In the genomic region with DNA sequence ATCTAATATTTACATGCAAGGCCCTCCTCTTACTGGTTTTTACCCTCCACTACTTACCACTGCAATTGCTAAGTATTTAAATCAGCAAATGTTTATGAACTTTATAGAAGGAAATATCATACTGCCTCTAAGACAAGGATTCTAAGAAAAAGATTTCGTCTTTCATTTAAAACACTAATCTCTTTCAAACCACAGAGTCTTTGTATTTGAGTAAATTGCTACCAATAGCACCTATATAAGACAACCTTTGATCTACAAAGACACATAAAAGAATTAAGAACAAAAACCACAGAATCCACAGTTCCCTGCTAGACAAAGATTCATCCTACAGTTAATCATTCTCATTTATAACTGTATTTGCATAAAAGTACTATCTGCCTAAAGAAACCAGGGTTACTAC, we compare ENCODE assay signal across 11 cellular contexts. TPM values are rescaled to one million over a fixed set of nuclear protein-coding genes. Genes with fewer than 3 reads are reported as not detected.
DNase-seq lines count a peak whose midpoint lies in the region; ATAC-seq, FAIRE-seq and TF ChIP-seq lines count a peak whose summit lies in the region.
"Had no signal": no experiment of that assay in that cellular context is flagged by ENCODE, and none has a peak within 500 bp of the region (broad histone marks: within the 10 kb centered on the region; RNA-seq: fewer than 3 reads in every experiment).

No MANE protein-coding gene starts in this region.

- no TSS peak for BruUV-seq in endothelial cell of umbilical vein (replicated peaks; lab: Mats Ljungman, UMichigan)

- peak overlapping the region; percentile 46 for H3K4me3 Mint-ChIP-seq in activated CD4-positive, alpha-beta T cell treated with anti-CD3 and anti-CD28 coated beads, Interleukin-2, amount 10 ng/mL, durations not matched to agents 7 days and 5 days
- H3K4me3 Mint-ChIP-seq in WTC11, result no peak overlapping the region

- no peaks in the 10 kb centered on the region for H3K9me3 ChIP-seq in endothelial cell of umbilical vein (replicated peaks; ENCODE audit: control insufficient read depth, insufficient read depth, low read length)

- no peak for ATAC-seq in WTC11
- ATAC-seq: HepG2 had no signal

- H3K27ac Mint-ChIP-seq in activated CD4-positive, alpha-beta T cell treated with anti-CD3 and anti-CD28 coated beads, Interleukin-2, amount 10 ng/mL, durations not matched to agents 7 days and 5 days, result peak overlapping the region; percentile 73
- H3K27ac Mint-ChIP-seq in WTC11, result no peak overlapping the region

- no peak overlapping the region for H2AFZ ChIP-seq in endothelial cell of umbilical vein (ENCODE audit: low read depth, low read length)
- H2AFZ ChIP-seq: GM23248 had no signal

- H3K4me2 ChIP-seq in endothelial cell of umbilical vein (ENCODE audit: insufficient read depth, low read length), result peak overlapping the region; percentile 72

- DNase-seq in activated CD4-positive, alpha-beta T cell treated with anti-CD3 and anti-CD28 coated beads, Interleukin-2, amount 10 ng/mL, durations not matched to agents 7 days and 5 days, result no peak
- DNase-seq in activated CD4-positive, alpha-beta T cell treated with anti-CD3 and anti-CD28 coated beads for 4 hours, result no peak
- DNase-seq in RCC 7860 (ENCODE audit: low spot score) (no peak), endothelial cell of umbilical vein (ENCODE audit: low read depth, low spot score) (no peak), renal cortical epithelial cell (ENCODE audit: low read depth) (peak; percentile 28), WTC11 (ENCODE audit: low spot score) (no peak), D721Med (ENCODE audit: insufficient read length, low spot score) (no peak), NCI-H187 (lab: John Stamatoyannopoulos, UW) (no peak)
- DNase-seq: NCI-H1105 treated with DMSO at 0.1 percent for 48 hours had no signal

- TF ChIP-seq CTCF in endothelial cell of umbilical vein (IDR thresholded peaks at IDR 0.05; ENCODE audit: extremely low read depth in 1 of 2, insufficient read depth in 1 of 2, low read depth in 1 of 2, low read length in 2 of 2), result no peak
- TF ChIP-seq CTCF in WTC11 (IDR thresholded peaks at IDR 0.05), result no peak
- TF ChIP-seq CTCF in D721Med (IDR thresholded peaks at IDR 0.05; ENCODE audit: insufficient read depth, missing control alignments), result no peak

- H3K9me1 ChIP-seq in endothelial cell of umbilical vein (replicated peaks; ENCODE audit: control insufficient read depth, extremely low read depth, insufficient read depth, low read length), result peaks cover 3% of the 10 kb centered on the region

- H3K9ac ChIP-seq in endothelial cell of umbilical vein (replicated peaks; ENCODE audit: extremely low read depth, insufficient read depth, low read length), result no peak overlapping the region
- H3K9ac ChIP-seq: GM23248 had no signal

- CTCF ChIA-PET in activated CD4-positive, alpha-beta T cell treated with anti-CD3 and anti-CD28 coated beads, Interleukin-2, amount 10 ng/mL, durations not matched to agents 7 days and 5 days (lab: Charles Lee), result interaction anchor here (1.0 kb wide), 1 partner anchor 27 kb away, joined by 3 read pairs; no protein-coding TSS in a partner anchor
- CTCF ChIA-PET in endothelial cell of umbilical vein (lab: Charles Lee) (interaction anchor here (0.8 to 1.8 kb wide), 4 partner anchors 9 to 59 kb away, joined by 3 to 13 read pairs (median 5); a partner anchor contains a TSS), WTC11 (lab: Charles Lee) (interaction anchor here (1.2 kb wide), 1 partner anchor 105 kb away, joined by 3 read pairs; no protein-coding TSS in a partner anchor)

- H3K27me3 Mint-ChIP-seq in activated CD4-positive, alpha-beta T cell treated with anti-CD3 and anti-CD28 coated beads, Interleukin-2, amount 10 ng/mL, durations not matched to agents 7 days and 5 days, result no peaks in the 10 kb centered on the region
- no peaks in the 10 kb centered on the region for H3K27me3 Mint-ChIP-seq in WTC11 (ENCODE audit: low read depth)

- H3K4me1 ChIP-seq in endothelial cell of umbilical vein (ENCODE audit: control insufficient read depth, extremely low read depth, insufficient read depth, low read length), result peaks cover 52% of the 10 kb centered on the region

- TF ChIP-seq POLR2A in endothelial cell of umbilical vein (IDR thresholded peaks at IDR 0.05; ENCODE audit: low read depth, low read length), result no peak

- no peak overlapping the region for H3K4me3 ChIP-seq in endothelial cell of umbilical vein (replicated peaks in 1 of 3; ENCODE audit: insufficient read depth in 1 of 3, low read depth in 1 of 3, low read length in 3 of 3)
- H3K4me3 ChIP-seq: GM23248 had no signal

- POLR2A ChIA-PET in activated CD4-positive, alpha-beta T cell treated with anti-CD3 and anti-CD28 coated beads, Interleukin-2, amount 10 ng/mL, durations not matched to agents 7 days and 5 days (lab: Charles Lee), result no interaction called here
- POLR2A ChIA-PET in endothelial cell of umbilical vein (lab: Charles Lee), result no interaction called here
- POLR2A ChIA-PET in WTC11 (lab: Charles Lee), result no interaction called here

- no peaks in the 10 kb centered on the region for H3K27me3 ChIP-seq in endothelial cell of umbilical vein (ENCODE audit: control insufficient read depth in 2 of 2, insufficient read depth in 2 of 2, low read length in 2 of 2)

- peaks cover 31% of the 10 kb centered on the region for H3K4me1 Mint-ChIP-seq in activated CD4-positive, alpha-beta T cell treated with anti-CD3 and anti-CD28 coated beads, Interleukin-2, amount 10 ng/mL, durations not matched to agents 7 days and 5 days
- H3K4me1 Mint-ChIP-seq in WTC11, result peaks cover 6% of the 10 kb centered on the region; the same call in 1 of the 2 replicates

- no peak overlapping the region for H3K27ac ChIP-seq in endothelial cell of umbilical vein (ENCODE audit: insufficient read depth, low read depth, low read length)
- H3K27ac ChIP-seq: GM23248 had no signal

- H3K9me3 Mint-ChIP-seq in activated CD4-positive, alpha-beta T cell treated with anti-CD3 and anti-CD28 coated beads, Interleukin-2, amount 10 ng/mL, durations not matched to agents 7 days and 5 days, result no peaks in the 10 kb centered on the region
- no peaks in the 10 kb centered on the region for H3K9me3 Mint-ChIP-seq in WTC11

- FAIRE-seq in RCC 7860 (lab: Jason Lieb, UNC) (peak; percentile 59), endothelial cell of umbilical vein (lab: Jason Lieb, UNC) (no peak), D721Med (lab: Jason Lieb, UNC) (no peak)
- FAIRE-seq: HepG2 had no signal

- H3K36me3 ChIP-seq in endothelial cell of umbilical vein (ENCODE audit: control insufficient read depth in 2 of 2, extremely low read depth in 1 of 2, insufficient read depth in 2 of 2, low read length in 2 of 2), result peaks cover 0 to 9% of the 10 kb centered on the region in 2 experiments

- dilution Hi-C loops in endothelial cell of umbilical vein (cut with MboI; ENCODE audit: extremely low pct_ligation_motif_present, low sequenced_read_pairs), result no loop called here

- intact Hi-C loops in endothelial cell of umbilical vein (cut with micrococcal nuclease), result no loop called here

- H3K36me3 Mint-ChIP-seq in activated CD4-positive, alpha-beta T cell treated with anti-CD3 and anti-CD28 coated beads, Interleukin-2, amount 10 ng/mL, durations not matched to agents 7 days and 5 days (ENCODE audit: low read depth), result peaks cover 44% of the 10 kb centered on the region
- peaks cover 7% of the 10 kb centered on the region for H3K36me3 Mint-ChIP-seq in WTC11

- peaks cover 4% of the 10 kb centered on the region for H3K79me2 ChIP-seq in endothelial cell of umbilical vein (ENCODE audit: control insufficient read depth, insufficient read depth, low read length)

- H4K20me1 ChIP-seq in endothelial cell of umbilical vein (replicated peaks; ENCODE audit: control insufficient read depth, extremely low read depth, insufficient read depth, low read length), result no peaks in the 10 kb centered on the region

RNA-seq across cellular contexts. Expression of a gene that starts 37.6 kb away (rescaled TPM):
- 10 to 100 TPM; 14.8 to 15.6 TPM for total RNA-seq in activated CD4-positive, alpha-beta T cell treated with anti-CD3 and anti-CD28 coated beads, Interleukin-2, amount 10 ng/mL, durations not matched to agents 7 days and 5 days
- 17.3 and 20.5 TPM in 2 replicates for total RNA-seq in endothelial cell of umbilical vein
- polyA plus RNA-seq in endothelial cell of umbilical vein, result 6.4 and 7.6 TPM in 2 replicates
- 8.2 and 8.3 TPM in 2 replicates for polyA plus RNA-seq in endothelial cell of umbilical vein (2011; cell fraction: cytosol; rRNA removed)
- polyA plus RNA-seq in endothelial cell of umbilical vein (2011; cell fraction: nucleus; rRNA removed), result 20.5 and 22.1 TPM in 2 replicates
- 7.9 and 11.6 TPM in 2 replicates for polyA plus RNA-seq in endothelial cell of umbilical vein (2012)
- polyA minus RNA-seq in endothelial cell of umbilical vein, result 14.3 and 16.2 TPM in 2 replicates
- 4.8 TPM for polyA minus RNA-seq in endothelial cell of umbilical vein (2011; cell fraction: cytosol; rRNA and poly(A)+ RNA removed)
- polyA minus RNA-seq in endothelial cell of umbilical vein (2011; cell fraction: nucleus; rRNA and poly(A)+ RNA removed), result 17.6 and 22.6 TPM in 2 replicates
- total RNA-seq in renal cortical epithelial cell, result 17.7 and 28.7 TPM in 2 replicates
- total RNA-seq in WTC11 (2021), result 8.1 to 9.2 TPM (median 9.0 TPM) in 3 replicates

RNA-seq across cellular contexts. Expression of a gene that starts 37.7 kb away (rescaled TPM):
- 10 to 100 TPM; 34.5 to 38.7 TPM for total RNA-seq in activated CD4-positive, alpha-beta T cell treated with anti-CD3 and anti-CD28 coated beads, Interleukin-2, amount 10 ng/mL, durations not matched to agents 7 days and 5 days
- total RNA-seq in endothelial cell of umbilical vein (30.4 and 31.0 TPM in 2 replicates), renal cortical epithelial cell (43.1 and 48.8 TPM in 2 replicates), WTC11 (2021) (20.2 to 24.9 TPM (median 22.7 TPM) in 3 replicates)
- 28.4 and 29.5 TPM in 2 replicates for polyA plus RNA-seq in endothelial cell of umbilical vein
- 38.1 and 38.3 TPM in 2 replicates for polyA plus RNA-seq in endothelial cell of umbilical vein (2011; cell fraction: cytosol; rRNA removed)
- 52.1 and 53.3 TPM in 2 replicates for polyA plus RNA-seq in endothelial cell of umbilical vein (2011; cell fraction: nucleus; rRNA removed)
- 22.1 and 27.2 TPM in 2 replicates for polyA plus RNA-seq in endothelial cell of umbilical vein (2012)
- 42.6 and 48.0 TPM in 2 replicates for polyA minus RNA-seq in endothelial cell of umbilical vein
- polyA minus RNA-seq in endothelial cell of umbilical vein (2011; cell fraction: cytosol; rRNA and poly(A)+ RNA removed), result 23.2 TPM
- polyA minus RNA-seq in endothelial cell of umbilical vein (2011; cell fraction: nucleus; rRNA and poly(A)+ RNA removed), result 24.2 and 29.4 TPM in 2 replicates

RNA-seq across cellular contexts. Expression of a gene that starts 59.2 kb away (rescaled TPM):
- total RNA-seq in activated CD4-positive, alpha-beta T cell treated with anti-CD3 and anti-CD28 coated beads, Interleukin-2, amount 10 ng/mL, durations not matched to agents 7 days and 5 days, result 1 to 10 TPM; 2.7 to 3.4 TPM
- 3.6 and 5.1 TPM in 2 replicates for total RNA-seq in endothelial cell of umbilical vein
- 9.0 TPM in 2 replicates for polyA plus RNA-seq in endothelial cell of umbilical vein
- polyA plus RNA-seq in endothelial cell of umbilical vein (2011; cell fraction: cytosol; rRNA removed), result 6.9 and 7.0 TPM in 2 replicates
- polyA plus RNA-seq in endothelial cell of umbilical vein (2011; cell fraction: nucleus; rRNA removed), result 16.4 and 17.0 TPM in 2 replicates
- 4.5 TPM in 2 replicates for polyA plus RNA-seq in endothelial cell of umbilical vein (2012)
- 3.9 and 4.0 TPM in 2 replicates for polyA minus RNA-seq in endothelial cell of umbilical vein
- not detected for polyA minus RNA-seq in endothelial cell of umbilical vein (2011; cell fraction: cytosol; rRNA and poly(A)+ RNA removed)
- 2.5 and 2.6 TPM in 2 replicates for polyA minus RNA-seq in endothelial cell of umbilical vein (2011; cell fraction: nucleus; rRNA and poly(A)+ RNA removed)
- 5.6 and 9.2 TPM in 2 replicates for total RNA-seq in renal cortical epithelial cell
- total RNA-seq in WTC11 (2021), result 2.7 to 3.5 TPM (median 3.3 TPM) in 3 replicates
